Comparison of ENCODE assay signal across 9 cellular contexts in the genomic region with DNA sequence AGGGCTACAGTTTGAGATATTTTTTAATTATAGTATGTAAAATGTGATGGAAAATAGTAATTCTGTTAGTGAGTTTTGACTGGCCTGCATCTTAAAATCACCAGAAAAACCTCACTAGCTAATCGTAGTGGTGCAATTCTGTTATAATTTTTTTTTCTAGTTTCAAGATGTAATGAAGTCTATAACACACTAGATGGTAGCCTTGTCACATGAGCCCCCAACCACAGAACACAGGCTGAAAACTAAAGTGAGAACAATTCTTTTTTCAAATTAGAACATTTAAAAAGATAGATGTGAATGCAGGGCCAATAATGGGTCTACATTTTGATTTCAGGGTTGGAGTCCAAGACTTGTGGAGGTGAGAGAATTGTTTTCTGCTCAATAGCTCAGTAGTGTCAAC.
DNase-seq lines count a peak whose midpoint lies in the region; ATAC-seq and TF ChIP-seq lines count a peak whose summit lies in the region.
"Had no signal": no experiment of that assay in that cellular context is flagged by ENCODE, and none has a peak within 500 bp of the region (broad histone marks: within the 10 kb centered on the region; RNA-seq: fewer than 3 reads in every experiment).

No MANE protein-coding gene starts in this region.

- intact Hi-C loops in body of pancreas (cut with DNase I), result no loop called here

- H3K4me1 ChIP-seq in body of pancreas, result no peaks in the 10 kb centered on the region

- H3K27me3 Mint-ChIP-seq in progenitor cell of endocrine pancreas, result no peaks in the 10 kb centered on the region
- H3K27me3 Mint-ChIP-seq: memory B cell had no signal

- TF ChIP-seq CTCF in body of pancreas (IDR thresholded peaks at IDR 0.05), result peak in 6 of 7 experiments; percentile 22 to 62 (median 52)
- TF ChIP-seq CTCF in progenitor cell of endocrine pancreas (IDR thresholded peaks at IDR 0.05; ENCODE audit: unreplicated experiment), result peak; percentile 72

- H3K4me3 ChIP-seq in body of pancreas, result no peak overlapping the region

- DNase-seq in DMS53 (lab: John Stamatoyannopoulos, UW) (peak; percentile 4), DMS53 treated with DMSO at 0.1 percent for 48 hours (lab: John Stamatoyannopoulos, UW; ENCODE audit: unreplicated experiment) (no peak), NCI-H128 (lab: John Stamatoyannopoulos, UW; ENCODE audit: unreplicated experiment) (peak; percentile 2), body of pancreas (no peak), progenitor cell of endocrine pancreas (ENCODE audit: low spot score, unreplicated experiment) (no peak), EL (no peak)

- no peak for TF ChIP-seq POLR2A in body of pancreas (IDR thresholded peaks at IDR 0.05)

- no peaks in the 10 kb centered on the region for H3K27me3 ChIP-seq in body of pancreas

- H3K9me3 Mint-ChIP-seq in progenitor cell of endocrine pancreas (ENCODE audit: low read depth), result peaks cover 7% of the 10 kb centered on the region
- H3K9me3 Mint-ChIP-seq: memory B cell had no signal

- WGBS in body of pancreas, 2 donors, result 3 to 16% methylated on average over 1 of the region's 1 CpG

- no peaks in the 10 kb centered on the region for H3K9me3 ChIP-seq in body of pancreas

- H3K36me3 Mint-ChIP-seq in progenitor cell of endocrine pancreas (ENCODE audit: insufficient read depth), result no peaks in the 10 kb centered on the region
- H3K36me3 Mint-ChIP-seq: memory B cell had no signal

- H3K4me3 Mint-ChIP-seq in progenitor cell of endocrine pancreas (ENCODE audit: low read depth), result no peak overlapping the region
- H3K4me3 Mint-ChIP-seq: memory B cell had no signal

- no peak for ATAC-seq in body of pancreas
- no peak for ATAC-seq in GM21723 (IDR thresholded peaks at IDR 0.05; ENCODE audit: unreplicated experiment)
- no peak for ATAC-seq in GM21515 (IDR thresholded peaks at IDR 0.05; ENCODE audit: unreplicated experiment)

- no peak overlapping the region for H3K27ac Mint-ChIP-seq in progenitor cell of endocrine pancreas
- H3K27ac Mint-ChIP-seq: memory B cell had no signal

- no peak overlapping the region for H3K27ac ChIP-seq in body of pancreas

- no peaks in the 10 kb centered on the region for H3K4me1 Mint-ChIP-seq in progenitor cell of endocrine pancreas (ENCODE audit: low read depth)

- no peaks in the 10 kb centered on the region for H3K36me3 ChIP-seq in body of pancreas (replicated peaks in 1 of 2; ENCODE audit: insufficient read depth in 1 of 2, low read depth in 2 of 2)

Comparison
In these comparisons a context has a peak if more than half of its experiments do, and no peak if none do; other contexts are left out.
1. DNase-seq: peak in DMS53 (single experiment) and NCI-H128 (single experiment); none in DMS53 treated with DMSO at 0.1 percent for 48 hours (single experiment), body of pancreas (0 of 4), progenitor cell of endocrine pancreas (single experiment) and EL (single experiment).